ENCODE assay signal across 23 cellular contexts in the genomic region with DNA sequence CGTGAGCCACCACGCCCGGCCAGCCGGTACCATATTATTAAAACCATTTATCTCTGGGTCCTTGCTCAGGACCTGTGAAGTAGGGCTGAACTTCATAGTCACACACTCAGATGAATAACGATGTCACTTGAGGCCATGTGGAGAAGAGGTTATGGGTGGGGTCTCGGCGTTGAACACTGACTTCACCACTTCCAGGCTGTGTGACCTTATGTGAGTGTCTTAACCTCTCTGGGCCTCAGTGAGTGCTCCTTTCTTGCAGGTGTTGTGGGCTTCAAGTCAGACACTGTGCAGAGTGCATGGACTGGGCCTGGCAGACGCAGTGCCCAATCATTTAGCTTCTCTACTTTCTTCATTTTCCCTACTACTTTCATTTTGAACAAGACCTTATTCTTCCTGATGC.
"Had no signal": no experiment of that assay in that cellular context is flagged by ENCODE, and none has a peak within 500 bp of the region (broad histone marks: within the 10 kb centered on the region; RNA-seq: fewer than 3 reads in every experiment).

No MANE protein-coding gene starts in this region.

- DNase-seq: colonic mucosa; effector CD8-positive, alpha-beta T cell; endodermal cell; foreskin fibroblast; gastrocnemius medialis; left ventricle myocardium inferior; lower lobe of right lung; naive thymus-derived CD8-positive, alpha-beta T cell; nephron progenitor cell; occipital lobe; retina; stimulated activated naive B cell treated with anti-CD40 and anti-IgM and Interleukin-4, amounts not matched to agents 10 μg/mL and 1 μg/mL and 100 μg/mL, for 72 hours; upper lobe of left lung had no signal

- H3K9me3 Mint-ChIP-seq: dendritic cell treated with granulocyte-macrophage colony-stimulating factor and Interleukin-4, amounts not matched to agents 40 ng/mL and 50 ng/mL, for 4 days; naive thymus-derived CD8-positive, alpha-beta T cell; nephron progenitor cell; stimulated activated naive CD8-positive, alpha-beta T cell treated with anti-CD3 and anti-CD28 coated beads, Interleukin-15, Interleukin-2, amounts not matched to agents 100 ng/mL and 50 ng/mL, for 24 hours had no signal

- H3K36me3 ChIP-seq: colonic mucosa, gastrocnemius medialis, left ventricle myocardium inferior, lower lobe of right lung, pancreas, thoracic aorta, tibial nerve, upper lobe of left lung had no signal

- H3K4me3 Mint-ChIP-seq: dendritic cell treated with granulocyte-macrophage colony-stimulating factor and Interleukin-4, amounts not matched to agents 40 ng/mL and 50 ng/mL, for 4 days; endodermal cell; naive thymus-derived CD8-positive, alpha-beta T cell; nephron progenitor cell; stimulated activated naive B cell treated with anti-CD40 and anti-IgM and Interleukin-4, amounts not matched to agents 10 μg/mL and 1 μg/mL and 100 μg/mL, for 72 hours; stimulated activated naive CD8-positive, alpha-beta T cell treated with anti-CD3 and anti-CD28 coated beads, Interleukin-15, Interleukin-2, amounts not matched to agents 100 ng/mL and 50 ng/mL, for 24 hours had no signal

- H3K27ac ChIP-seq: colonic mucosa, epithelial cell of prostate, gastrocnemius medialis, left ventricle myocardium inferior, lower lobe of right lung, pancreas, thoracic aorta, tibial nerve, upper lobe of left lung had no signal

- H3K9me3 ChIP-seq: colonic mucosa, gastrocnemius medialis, left ventricle myocardium inferior, lower lobe of right lung, pancreas, thoracic aorta, tibial nerve, upper lobe of left lung had no signal

- H3K4me1 Mint-ChIP-seq: endodermal cell; stimulated activated naive B cell treated with anti-CD40 and anti-IgM and Interleukin-4, amounts not matched to agents 10 μg/mL and 1 μg/mL and 100 μg/mL, for 72 hours had no signal

- ATAC-seq: esophagus mucosa; gastrocnemius medialis; lower lobe of right lung; naive thymus-derived CD8-positive, alpha-beta T cell; pancreas; sciatic nerve; stimulated activated naive B cell treated with anti-CD40 and anti-IgM and Interleukin-4, amounts not matched to agents 10 μg/mL and 1 μg/mL and 100 μg/mL, for 72 hours had no signal

- H3K4me3 ChIP-seq: colonic mucosa, gastrocnemius medialis, left ventricle myocardium inferior, lower lobe of right lung, pancreas, thoracic aorta, tibial nerve, upper lobe of left lung had no signal

- FAIRE-seq: keratinocyte, pancreas, urothelium cell line had no signal

- H3K4me1 ChIP-seq: colonic mucosa, gastrocnemius medialis, left ventricle myocardium inferior, lower lobe of right lung, pancreas, tibial nerve, upper lobe of left lung had no signal

- H3K36me3 Mint-ChIP-seq: naive thymus-derived CD8-positive, alpha-beta T cell; stimulated activated naive B cell treated with anti-CD40 and anti-IgM and Interleukin-4, amounts not matched to agents 10 μg/mL and 1 μg/mL and 100 μg/mL, for 72 hours had no signal

- H3K27me3 ChIP-seq: colonic mucosa, gastrocnemius medialis, pancreas, tibial nerve, upper lobe of left lung had no signal

- H3K27ac Mint-ChIP-seq: dendritic cell treated with granulocyte-macrophage colony-stimulating factor and Interleukin-4, amounts not matched to agents 40 ng/mL and 50 ng/mL, for 4 days; endodermal cell; naive thymus-derived CD8-positive, alpha-beta T cell; nephron progenitor cell; stimulated activated naive B cell treated with anti-CD40 and anti-IgM and Interleukin-4, amounts not matched to agents 10 μg/mL and 1 μg/mL and 100 μg/mL, for 72 hours; stimulated activated naive CD8-positive, alpha-beta T cell treated with anti-CD3 and anti-CD28 coated beads, Interleukin-15, Interleukin-2, amounts not matched to agents 100 ng/mL and 50 ng/mL, for 24 hours had no signal
